In the genomic region with DNA sequence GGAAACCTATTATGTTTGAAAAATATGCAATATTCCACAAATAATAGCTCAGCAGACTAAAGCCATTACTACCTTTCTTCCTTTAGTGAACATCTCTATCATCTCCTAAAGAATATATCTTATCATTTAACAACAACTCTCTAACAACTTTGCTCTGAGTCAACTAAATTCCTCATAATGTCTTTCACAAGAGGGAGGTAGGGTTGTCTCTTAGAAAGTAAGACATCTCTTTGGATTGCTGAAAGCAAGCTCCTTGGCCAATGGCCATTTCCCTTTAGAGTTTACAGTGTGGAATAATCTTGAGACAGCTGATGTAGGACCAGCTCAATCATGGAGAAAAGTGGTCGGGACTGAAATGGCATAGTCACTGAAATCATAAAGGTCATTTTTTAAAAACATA, we compare ENCODE assay signal across 28 cellular contexts.
"Had no signal": no experiment of that assay in that cellular context is flagged by ENCODE, and none has a peak within 500 bp of the region (broad histone marks: within the 10 kb centered on the region; RNA-seq: fewer than 3 reads in every experiment).

No MANE protein-coding gene starts in this region.

- H3K4me2 ChIP-seq: neural progenitor cell had no signal

- H3K9me3 ChIP-seq: ovary, psoas muscle, right lobe of liver, sigmoid colon, stomach, thoracic aorta, thyroid gland, tibial nerve, upper lobe of right lung, uterus had no signal

- H3K36me3 ChIP-seq: neural progenitor cell, ovary, right lobe of liver, sigmoid colon, stomach, thoracic aorta, thyroid gland, tibial nerve, upper lobe of right lung, uterus had no signal

- H2AFZ ChIP-seq: neural progenitor cell, parathyroid adenoma had no signal

- FAIRE-seq: small intestine had no signal

- H3K9me3 Mint-ChIP-seq: nephron; neural progenitor cell; stimulated activated naive CD8-positive, alpha-beta T cell treated with anti-CD3 and anti-CD28 coated beads, Interleukin-15, Interleukin-2, amounts not matched to agents 100 ng/mL and 50 ng/mL, for 24 hours; type B pancreatic cell had no signal

- H3K27me3 ChIP-seq: neural progenitor cell, ovary, right lobe of liver, sigmoid colon, stomach, thyroid gland, tibial nerve, upper lobe of right lung, uterus had no signal

- H3K27me3 Mint-ChIP-seq: progenitor cell of endocrine pancreas had no signal

- H3K4me1 ChIP-seq: parathyroid adenoma, psoas muscle, sigmoid colon, stomach, thyroid gland, tibial nerve, upper lobe of right lung, uterus had no signal

- H3K27ac Mint-ChIP-seq: natural killer cell; nephron; neural progenitor cell; stimulated activated effector memory CD8-positive, alpha-beta T cell treated with anti-CD3 and anti-CD28 coated beads, Interleukin-12 subunit alpha, Interleukin-12 subunit beta, amount 100 ng/mL, for 72 hours; stimulated activated naive B cell treated with anti-CD40 and anti-IgM and Interleukin-4, amounts not matched to agents 10 μg/mL and 1 μg/mL and 100 μg/mL, for 72 hours; stimulated activated naive CD8-positive, alpha-beta T cell treated with anti-CD3 and anti-CD28 coated beads, Interleukin-15, Interleukin-2, amounts not matched to agents 100 ng/mL and 50 ng/mL, for 24 hours; type B pancreatic cell had no signal

- H3K27ac ChIP-seq: neural progenitor cell, ovary, parathyroid adenoma, psoas muscle, right lobe of liver, sigmoid colon, stomach, thoracic aorta, thyroid gland, tibial nerve, upper lobe of right lung, uterus had no signal

- H3K9ac ChIP-seq: neural progenitor cell, parathyroid adenoma had no signal

- H3K79me2 ChIP-seq: parathyroid adenoma had no signal

- H3K36me3 Mint-ChIP-seq: natural killer cell; neural progenitor cell; stimulated activated effector memory CD8-positive, alpha-beta T cell treated with anti-CD3 and anti-CD28 coated beads, Interleukin-12 subunit alpha, Interleukin-12 subunit beta, amount 100 ng/mL, for 72 hours; stimulated activated naive B cell treated with anti-CD40 and anti-IgM and Interleukin-4, amounts not matched to agents 10 μg/mL and 1 μg/mL and 100 μg/mL, for 72 hours; type B pancreatic cell had no signal

- H3K4me1 Mint-ChIP-seq: natural killer cell; nephron; stimulated activated effector memory CD8-positive, alpha-beta T cell treated with anti-CD3 and anti-CD28 coated beads, Interleukin-12 subunit alpha, Interleukin-12 subunit beta, amount 100 ng/mL, for 72 hours; stimulated activated naive B cell treated with anti-CD40 and anti-IgM and Interleukin-4, amounts not matched to agents 10 μg/mL and 1 μg/mL and 100 μg/mL, for 72 hours had no signal

- H3K4me3 Mint-ChIP-seq: natural killer cell; nephron; neural progenitor cell; stimulated activated effector memory CD8-positive, alpha-beta T cell treated with anti-CD3 and anti-CD28 coated beads, Interleukin-12 subunit alpha, Interleukin-12 subunit beta, amount 100 ng/mL, for 72 hours; stimulated activated naive B cell treated with anti-CD40 and anti-IgM and Interleukin-4, amounts not matched to agents 10 μg/mL and 1 μg/mL and 100 μg/mL, for 72 hours; stimulated activated naive CD8-positive, alpha-beta T cell treated with anti-CD3 and anti-CD28 coated beads, Interleukin-15, Interleukin-2, amounts not matched to agents 100 ng/mL and 50 ng/mL, for 24 hours; type B pancreatic cell had no signal

- DNase-seq: natural killer cell; occipital lobe; ovary; posterior cingulate gyrus; psoas muscle; right cardiac atrium; right lobe of liver; sigmoid colon; small intestine; stimulated activated CD4-positive, alpha-beta T cell treated with anti-CD3 and anti-CD28 coated beads, Interleukin-15, amount 100 ng/mL, for 24 hours; stimulated activated CD4-positive, alpha-beta T cell treated with anti-CD3 and anti-CD28 coated beads, Interleukin-2, amount 100 ng/mL, for 24 hours; stimulated activated CD4-positive, alpha-beta T cell treated with anti-CD3 and anti-CD28 coated beads, Interleukin-2, amount 100 ng/mL, for 48 hours; stimulated activated CD4-positive, alpha-beta T cell treated with anti-CD3 and anti-CD28 coated beads, Interleukin-4, amount 100 ng/mL, for 24 hours; stimulated activated naive B cell treated with anti-CD40 and anti-IgM and Interleukin-4, amounts not matched to agents 10 μg/mL and 1 μg/mL and 100 μg/mL, for 72 hours; stimulated activated naive CD4-positive, alpha-beta T cell treated with Interleukin-2 at 50 U/mL for 16 hours; stomach; thyroid gland; upper lobe of right lung; uterus had no signal

- H3K4me3 ChIP-seq: neural progenitor cell, ovary, psoas muscle, right lobe of liver, sigmoid colon, stomach, thoracic aorta, thyroid gland, tibial nerve, upper lobe of right lung, uterus had no signal
